Comparison of ENCODE assay signal across 10 cellular contexts in genomic region chrX:10110316-10110932, GRCh38. TPM values are rescaled to one million over a fixed set of nuclear protein-coding genes. Genes with fewer than 3 reads are reported as not detected.
A peak's percentile ranks its signal among the peaks of the same experiment; 100 is the strongest.
DNase-seq lines count a peak whose midpoint lies in the region; ATAC-seq and TF ChIP-seq lines count a peak whose summit lies in the region.
"Had no signal": no experiment of that assay in that cellular context is flagged by ENCODE, and none has a peak within 500 bp of the region (broad histone marks: within the 10 kb centered on the region; RNA-seq: fewer than 3 reads in every experiment).

No MANE protein-coding gene starts in this region.

- TF ChIP-seq CTCF in CD4-positive, alpha-beta T cell (IDR thresholded peaks at IDR 0.05), result no peak
- TF ChIP-seq CTCF in neutrophil (IDR thresholded peaks at IDR 0.05), result no peak

- H3K4me3 Mint-ChIP-seq in CD4-positive, alpha-beta T cell, result peak overlapping the region; percentile 65
- peak overlapping the region; percentile 72 for H3K4me3 Mint-ChIP-seq in activated naive CD8-positive, alpha-beta T cell treated with anti-CD3 and anti-CD28 coated beads, Interleukin-2, amount 50 U/mL, for 24 hours
- H3K4me3 Mint-ChIP-seq: GM23338 had no signal

- H3K9me3 Mint-ChIP-seq in CD4-positive, alpha-beta T cell, result no peaks in the 10 kb centered on the region
- no peaks in the 10 kb centered on the region for H3K9me3 Mint-ChIP-seq in activated naive CD8-positive, alpha-beta T cell treated with anti-CD3 and anti-CD28 coated beads, Interleukin-2, amount 50 U/mL, for 24 hours
- H3K9me3 Mint-ChIP-seq: GM23338 had no signal

- H3K27me3 ChIP-seq in CD4-positive, alpha-beta T cell (ENCODE audit: control insufficient read depth, insufficient read depth, low read length), result no peaks in the 10 kb centered on the region
- no peaks in the 10 kb centered on the region for H3K27me3 ChIP-seq in neutrophil

- peak overlapping the region; percentile 96 for H3K27ac Mint-ChIP-seq in CD4-positive, alpha-beta T cell
- peak overlapping the region; percentile 97 for H3K27ac Mint-ChIP-seq in activated naive CD8-positive, alpha-beta T cell treated with anti-CD3 and anti-CD28 coated beads, Interleukin-2, amount 50 U/mL, for 24 hours
- H3K27ac Mint-ChIP-seq: GM23338 had no signal

- CTCF ChIA-PET in CD4-positive, alpha-beta T cell (lab: Charles Lee), result interaction anchor here (1.5 to 3.0 kb wide), 2 partner anchors 9 to 12 kb away, joined by 3 to 12 read pairs; no protein-coding TSS in a partner anchor

- H3K36me3 ChIP-seq in neutrophil, result peaks cover 21% of the 10 kb centered on the region

- peak overlapping the region; percentile 77 for H3K27ac ChIP-seq in CD4-positive, alpha-beta T cell (ENCODE audit: low read depth, low read length)
- peak overlapping the region; percentile 7 for H3K27ac ChIP-seq in neutrophil

- POLR2A ChIA-PET in CD4-positive, alpha-beta T cell (lab: Charles Lee), result interaction anchor here (1.0 to 2.6 kb wide), 9 partner anchors 9 to 101 kb away, joined by 3 to 11 read pairs (median 4); no protein-coding TSS in a partner anchor

- H3K4me1 ChIP-seq in neutrophil (ENCODE audit: control insufficient read depth in 1 of 2, insufficient read depth in 1 of 2, low read depth in 1 of 2, low read length in 1 of 2), result peaks cover 0 to 5% of the 10 kb centered on the region in 2 experiments

- H3K27me3 Mint-ChIP-seq in CD4-positive, alpha-beta T cell, result no peaks in the 10 kb centered on the region
- H3K27me3 Mint-ChIP-seq in activated naive CD8-positive, alpha-beta T cell treated with anti-CD3 and anti-CD28 coated beads, Interleukin-2, amount 50 U/mL, for 24 hours, result no peaks in the 10 kb centered on the region

- no peaks in the 10 kb centered on the region for H3K9me3 ChIP-seq in CD4-positive, alpha-beta T cell (ENCODE audit: control insufficient read depth, low read length)
- no peaks in the 10 kb centered on the region for H3K9me3 ChIP-seq in neutrophil

- H3K4me1 Mint-ChIP-seq in CD4-positive, alpha-beta T cell (ENCODE audit: low read depth), result peaks cover 58% of the 10 kb centered on the region
- peaks cover 76% of the 10 kb centered on the region for H3K4me1 Mint-ChIP-seq in activated naive CD8-positive, alpha-beta T cell treated with anti-CD3 and anti-CD28 coated beads, Interleukin-2, amount 50 U/mL, for 24 hours

- ATAC-seq in CD4-positive, alpha-beta T cell (ENCODE audit: poor library complexity), result no peak
- peak; percentile 0 for ATAC-seq in GM19463 (IDR thresholded peaks at IDR 0.05; ENCODE audit: unreplicated experiment)
- ATAC-seq in activated naive CD8-positive, alpha-beta T cell treated with anti-CD3 and anti-CD28 coated beads, Interleukin-2, amount 50 U/mL, for 24 hours, result no peak

- no peak for DNase-seq in CD4-positive, alpha-beta T cell
- no peak for DNase-seq in activated naive CD8-positive, alpha-beta T cell treated with anti-CD3 and anti-CD28 coated beads, Interleukin-2, amount 50 U/mL, for 24 hours
- DNase-seq in NCI-H187 treated with DMSO at 0.1 percent for 48 hours (lab: John Stamatoyannopoulos, UW), result no peak
- DNase-seq in NCI-H1092 (lab: John Stamatoyannopoulos, UW), result no peak
- no peak for DNase-seq in HuH-7.5 (ENCODE audit: low spot score)
- no peak for DNase-seq in NCI-H345 (lab: John Stamatoyannopoulos, UW)
- DNase-seq: NCI-H748 treated with DMSO at 0.1 percent for 48 hours had no signal

- H3K4me3 ChIP-seq in neutrophil (ENCODE audit: low read depth in 1 of 2, low read length in 1 of 2), result no peak overlapping the region
- H3K4me3 ChIP-seq: GM23338 had no signal

- H3K36me3 Mint-ChIP-seq in CD4-positive, alpha-beta T cell (ENCODE audit: low read depth), result no peaks in the 10 kb centered on the region
- peaks cover 6% of the 10 kb centered on the region for H3K36me3 Mint-ChIP-seq in activated naive CD8-positive, alpha-beta T cell treated with anti-CD3 and anti-CD28 coated beads, Interleukin-2, amount 50 U/mL, for 24 hours (ENCODE audit: low read depth)

- intact Hi-C loops in CD4-positive, alpha-beta T cell (cut with DNase I, micrococcal nuclease), result no loop called here

RNA-seq across cellular contexts. Expression of gene CLCN4, which starts 46.4 kb away (rescaled TPM):
- total RNA-seq in CD4-positive, alpha-beta T cell, result not detected
